19 cellular contexts compared by ENCODE assay signal in genomic region chr9:135711411-135711810, GRCh38. TPM values are rescaled to one million over a fixed set of nuclear protein-coding genes. Genes with fewer than 3 reads are reported as not detected.
"Had no signal": no experiment of that assay in that cellular context is flagged by ENCODE, and none has a peak within 500 bp of the region (broad histone marks: within the 10 kb centered on the region; RNA-seq: fewer than 3 reads in every experiment).

No MANE protein-coding gene starts in this region.

- H3K36me3 ChIP-seq: lower lobe of right lung, neural progenitor cell, pancreas, suprapubic skin, upper lobe of left lung, WERI-Rb-1 had no signal

- DNase-seq: activated CD4-positive, alpha-beta memory T cell treated with anti-CD3 and anti-CD28 coated beads, Interleukin-2, amount 10 ng/mL, durations not matched to agents 7 days and 5 days; activated CD4-positive, alpha-beta T cell treated with anti-CD3 and anti-CD28 coated beads for 36 hours; activated gamma-delta T cell treated with Interleukin-2 at 50 U/mL for 16 hours; activated naive CD8-positive, alpha-beta T cell treated with anti-CD3 and anti-CD28 coated beads, Interleukin-2, amount 10 ng/mL, durations not matched to agents 7 days and 5 days; activated T-cell treated with anti-CD3 and anti-CD28 coated beads, Interleukin-2, amount 50 U/mL, for 48 hours; anterior cingulate cortex; head of caudate nucleus; left cardiac atrium; lower lobe of right lung; pancreas; stimulated activated CD4-positive, alpha-beta T cell treated with anti-CD3 and anti-CD28 coated beads, Interleukin-2, amount 100 ng/mL, for 48 hours; stimulated activated naive CD8-positive, alpha-beta T cell treated with anti-CD3 and anti-CD28 coated beads, Interleukin-15, Interleukin-2, amounts not matched to agents 100 U/mL and 50 U/mL, for 24 hours; WERI-Rb-1 had no signal

- H3K9me3 ChIP-seq: lower lobe of right lung, pancreas, suprapubic skin, upper lobe of left lung had no signal

- ATAC-seq: activated CD4-positive, alpha-beta T cell treated with anti-CD3 and anti-CD28 coated beads for 36 hours; esophagus mucosa; left cardiac atrium; lower lobe of right lung; pancreas; stimulated activated naive CD8-positive, alpha-beta T cell treated with anti-CD3 and anti-CD28 coated beads, Interleukin-15, Interleukin-2, amounts not matched to agents 100 U/mL and 50 U/mL, for 24 hours had no signal

- H3K4me3 ChIP-seq: lower lobe of right lung, neural progenitor cell, pancreas, suprapubic skin, upper lobe of left lung had no signal

- H3K27ac ChIP-seq: lower lobe of right lung, neural progenitor cell, pancreas, suprapubic skin, upper lobe of left lung, WERI-Rb-1 had no signal

- H3K4me1 ChIP-seq: lower lobe of right lung, neural progenitor cell, pancreas had no signal

RNA-seq across cellular contexts. Expression of gene KCNT1, which starts 9.4 kb away (rescaled TPM):
- total RNA-seq: activated CD4-positive, alpha-beta T cell treated with anti-CD3 and anti-CD28 coated beads for 36 hours; activated naive CD8-positive, alpha-beta T cell treated with anti-CD3 and anti-CD28 coated beads, Interleukin-2, amount 10 ng/mL, durations not matched to agents 7 days and 5 days; esophagus mucosa; fibroblast of villous mesenchyme; mesothelial cell of epicardium had no signal

RNA-seq across cellular contexts. Expression of gene SOHLH1, which starts 12.1 kb away (rescaled TPM):
- total RNA-seq: activated CD4-positive, alpha-beta memory T cell treated with anti-CD3 and anti-CD28 coated beads, Interleukin-2, amount 10 ng/mL, durations not matched to agents 7 days and 5 days; activated CD4-positive, alpha-beta T cell treated with anti-CD3 and anti-CD28 coated beads for 36 hours; activated naive CD8-positive, alpha-beta T cell treated with anti-CD3 and anti-CD28 coated beads, Interleukin-2, amount 10 ng/mL, durations not matched to agents 7 days and 5 days; esophagus mucosa; fibroblast of villous mesenchyme; left cardiac atrium; lower lobe of right lung; mesothelial cell of epicardium; pancreas; suprapubic skin; upper lobe of left lung had no signal

RNA-seq across cellular contexts. Expression of gene LCN9, which starts 48.3 kb away (rescaled TPM):
- total RNA-seq: activated CD4-positive, alpha-beta memory T cell treated with anti-CD3 and anti-CD28 coated beads, Interleukin-2, amount 10 ng/mL, durations not matched to agents 7 days and 5 days; activated CD4-positive, alpha-beta T cell treated with anti-CD3 and anti-CD28 coated beads for 36 hours; activated naive CD8-positive, alpha-beta T cell treated with anti-CD3 and anti-CD28 coated beads, Interleukin-2, amount 10 ng/mL, durations not matched to agents 7 days and 5 days; esophagus mucosa; fibroblast of villous mesenchyme; left cardiac atrium; lower lobe of right lung; pancreas; suprapubic skin; upper lobe of left lung had no signal
- polyA plus RNA-seq: pancreas had no signal
